In the genomic region with DNA sequence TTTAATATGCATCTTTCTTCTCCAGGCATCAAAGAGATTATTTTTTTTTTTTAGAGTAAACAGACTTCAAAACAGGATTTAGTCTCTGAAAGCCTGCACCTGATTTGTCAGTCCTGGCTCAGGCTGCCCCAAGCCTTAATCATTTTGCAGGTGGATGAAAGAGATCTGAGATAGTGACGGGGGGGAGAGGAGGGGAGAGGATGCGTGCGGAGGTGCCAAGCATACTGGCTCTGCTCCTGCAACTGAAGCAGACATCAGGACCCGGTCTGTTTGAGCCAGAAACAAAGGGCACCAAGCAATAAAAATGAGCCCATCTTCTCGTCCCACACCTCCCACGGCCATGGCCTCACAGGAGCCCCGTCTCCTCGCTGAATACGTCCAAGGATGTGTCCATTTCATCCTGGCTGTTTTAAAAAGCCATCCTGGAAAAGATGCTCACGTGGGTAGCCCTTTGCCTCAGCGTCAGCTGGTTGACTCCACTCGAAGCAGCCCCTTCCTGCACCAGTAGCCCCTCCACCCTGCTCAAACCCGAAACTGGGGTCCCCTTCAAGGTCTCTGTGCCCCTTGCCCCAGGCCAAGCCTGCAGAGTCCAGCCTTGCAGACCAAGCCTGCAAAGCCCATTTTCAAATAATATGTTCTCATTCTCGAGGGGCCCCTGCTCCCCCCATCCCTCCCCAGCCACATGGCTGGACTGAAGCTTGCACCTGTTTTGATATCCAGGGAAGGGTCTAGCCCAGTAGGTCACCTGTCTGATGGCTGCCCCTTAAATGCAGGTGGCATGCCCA, we compare ENCODE assay signal across 25 cellular contexts.
A peak's percentile ranks its signal among the peaks of the same experiment; 100 is the strongest.
DNase-seq lines count a peak whose midpoint lies in the region; ATAC-seq and TF ChIP-seq lines count a peak whose summit lies in the region.
"Had no signal": no experiment of that assay in that cellular context is flagged by ENCODE, and none has a peak within 500 bp of the region (broad histone marks: within the 10 kb centered on the region; RNA-seq: fewer than 3 reads in every experiment).

No MANE protein-coding gene starts in this region.

- no peak overlapping the region for H3K4me3 ChIP-seq in CD4-positive, alpha-beta memory T cell (ENCODE audit: low read length in 2 of 2)
- H3K4me3 ChIP-seq in mammary epithelial cell (replicated peaks in 1 of 3; ENCODE audit: insufficient read depth in 1 of 3, low read depth in 2 of 3, low read length in 3 of 3): no peak overlapping the region
- H3K4me3 ChIP-seq: coronary artery, psoas muscle, SJSA1, tibial artery had no signal

- CTCF ChIA-PET in CD4-positive, alpha-beta memory T cell (lab: Charles Lee; ENCODE audit: partially characterized antibody): no interaction called here
- CTCF ChIA-PET in mammary epithelial cell (lab: Charles Lee; ENCODE audit: low non-redundant PET): no interaction called here

- peak overlapping the region in 6 of 7 donors; percentile 42 to 89 (median 72) for H3K27ac Mint-ChIP-seq in CD4-positive, alpha-beta memory T cell
- peak overlapping the region; percentile 79 for H3K27ac Mint-ChIP-seq in T-helper 17 cell
- peak overlapping the region in 9 of 10 donors; percentile 22 to 91 (median 75) for H3K27ac Mint-ChIP-seq in naive thymus-derived CD8-positive, alpha-beta T cell
- no peak overlapping the region for H3K27ac Mint-ChIP-seq in stimulated activated effector memory CD8-positive, alpha-beta T cell treated with anti-CD3 and anti-CD28 coated beads, Interleukin-12 subunit alpha, Interleukin-12 subunit beta, amount 100 ng/mL, for 72 hours
- H3K27ac Mint-ChIP-seq: activated naive CD8-positive, alpha-beta T cell treated with anti-CD3 and anti-CD28 coated beads for 36 hours; activated T-helper 1 cell treated with anti-CD3 and anti-CD28 coated beads, Interleukin-12 subunit alpha, Interleukin-12 subunit beta, Interleukin-2, Interleukin-4 antibody, amounts not matched to agents 30 ng/mL and 10 ng/mL and 1 ng/mL, durations not matched to agents 14 hours and 24 hours and 36 hours had no signal

- peak overlapping the region in 5 of 8 donors; percentile 17 to 76 (median 68) for H3K4me3 Mint-ChIP-seq in CD4-positive, alpha-beta memory T cell
- peak overlapping the region; percentile 56 for H3K4me3 Mint-ChIP-seq in T-helper 17 cell
- H3K4me3 Mint-ChIP-seq in naive thymus-derived CD8-positive, alpha-beta T cell: peak overlapping the region in 9 of 10 donors; percentile 52 to 81 (median 69)
- H3K4me3 Mint-ChIP-seq in stimulated activated effector memory CD8-positive, alpha-beta T cell treated with anti-CD3 and anti-CD28 coated beads, Interleukin-12 subunit alpha, Interleukin-12 subunit beta, amount 100 ng/mL, for 72 hours: no peak overlapping the region
- H3K4me3 Mint-ChIP-seq: activated CD4-positive, alpha-beta T cell treated with anti-CD3 and anti-CD28 coated beads, Interleukin-2, amount 10 ng/mL, durations not matched to agents 24 days and 14 days; activated naive CD8-positive, alpha-beta T cell treated with anti-CD3 and anti-CD28 coated beads for 36 hours; activated T-helper 1 cell treated with anti-CD3 and anti-CD28 coated beads, Interleukin-12 subunit alpha, Interleukin-12 subunit beta, Interleukin-2, Interleukin-4 antibody, amounts not matched to agents 30 ng/mL and 10 ng/mL and 1 ng/mL, durations not matched to agents 14 hours and 24 hours and 36 hours had no signal

- peaks cover 0 to 8% (median 2%) of the 10 kb centered on the region in 8 donors for H3K9me3 Mint-ChIP-seq in CD4-positive, alpha-beta memory T cell
- H3K9me3 Mint-ChIP-seq in naive thymus-derived CD8-positive, alpha-beta T cell: peaks cover 0 to 5% (median 0%) of the 10 kb centered on the region in 9 donors
- H3K9me3 Mint-ChIP-seq in stimulated activated effector memory CD8-positive, alpha-beta T cell treated with anti-CD3 and anti-CD28 coated beads, Interleukin-12 subunit alpha, Interleukin-12 subunit beta, amount 100 ng/mL, for 72 hours: peaks cover 9% of the 10 kb centered on the region

- H3K4me2 ChIP-seq in mammary epithelial cell (ENCODE audit: insufficient read depth, low read depth, low read length): no peak overlapping the region

- in situ Hi-C loops in mammary epithelial cell (cut with MboI; ENCODE audit: low sequenced_read_pairs in 2 of 2): no loop called here

- H3K4me1 Mint-ChIP-seq in CD4-positive, alpha-beta memory T cell: peaks cover 50 to 93% (median 70%) of the 10 kb centered on the region in 4 donors
- peaks cover 41% of the 10 kb centered on the region for H3K4me1 Mint-ChIP-seq in T-helper 17 cell
- peaks cover 43 to 92% (median 88%) of the 10 kb centered on the region in 4 donors for H3K4me1 Mint-ChIP-seq in naive thymus-derived CD8-positive, alpha-beta T cell
- peaks cover 38% of the 10 kb centered on the region for H3K4me1 Mint-ChIP-seq in stimulated activated effector memory CD8-positive, alpha-beta T cell treated with anti-CD3 and anti-CD28 coated beads, Interleukin-12 subunit alpha, Interleukin-12 subunit beta, amount 100 ng/mL, for 72 hours

- dilution Hi-C loops in mammary epithelial cell (cut with HindIII; ENCODE audit: low sequenced_read_pairs): no loop called here

- no peak for TF ChIP-seq CTCF in mammary epithelial cell (conservative IDR thresholded peaks at IDR 0.05 in 1 of 2, IDR thresholded peaks at IDR 0.05 in 1 of 2; ENCODE audit: extremely low read depth in 1 of 2, insufficient read depth in 1 of 2, low read depth in 1 of 2, low read length in 2 of 2)

- DNase-seq in NCI-H1092 treated with DMSO at 0.1 percent for 48 hours (lab: John Stamatoyannopoulos, UW) (peak; percentile 8), NCI-H1092 (lab: John Stamatoyannopoulos, UW) (no peak), T-helper 17 cell (no peak), mammary epithelial cell (no peak), midbrain (lab: John Stamatoyannopoulos, UW) (no peak)
- peak in 4 of 5 donors; percentile 29 to 62 (median 34) for DNase-seq in CD4-positive, alpha-beta memory T cell
- peak in 4 of 10 donors; percentile 17 to 52 (median 33) for DNase-seq in naive thymus-derived CD8-positive, alpha-beta T cell
- no peak for DNase-seq in stimulated activated effector memory CD8-positive, alpha-beta T cell treated with anti-CD3 and anti-CD28 coated beads, Interleukin-12 subunit alpha, Interleukin-12 subunit beta, amount 100 ng/mL, for 72 hours (ENCODE audit: low spot score in 2 of 2)
- DNase-seq: activated CD4-positive, alpha-beta T cell treated with anti-CD3 and anti-CD28 coated beads, Interleukin-2, amount 10 ng/mL, durations not matched to agents 24 days and 14 days; activated naive CD8-positive, alpha-beta T cell treated with anti-CD3 and anti-CD28 coated beads for 36 hours; AML-193; DMS79 treated with DMSO at 0.1 percent for 48 hours; HCEC 1CT; KBM-7; NCI-H345; NCI-H774; stimulated activated CD4-positive, alpha-beta T cell treated with anti-CD3 and anti-CD28 coated beads, Interleukin-2, amount 100 ng/mL, for 24 hours; stimulated activated naive CD8-positive, alpha-beta T cell treated with anti-CD3 and anti-CD28 coated beads, Interleukin-15, Interleukin-2, amounts not matched to agents 100 U/mL and 50 U/mL, for 24 hours; tibial artery had no signal

- POLR2A ChIA-PET in CD4-positive, alpha-beta memory T cell (lab: Charles Lee; ENCODE audit: partially characterized antibody): interaction anchor here (0.7 to 6.0 kb wide), 7 partner anchors 7 to 84 kb away, joined by 3 to 30 read pairs (median 4); a partner anchor contains a TSS
- POLR2A ChIA-PET in naive thymus-derived CD8-positive, alpha-beta T cell (lab: Charles Lee): interaction anchor here (1.5 to 5.6 kb wide), 2 partner anchors 10 to 84 kb away, joined by 5 to 26 read pairs; a partner anchor contains a TSS

- H2AFZ ChIP-seq in mammary epithelial cell (ENCODE audit: low read depth, low read length): no peak overlapping the region

- peaks cover 83% of the 10 kb centered on the region for H3K4me1 ChIP-seq in CD4-positive, alpha-beta memory T cell (ENCODE audit: insufficient read depth, low read length)
- H3K4me1 ChIP-seq in mammary epithelial cell (ENCODE audit: insufficient read depth, low read length): no peaks in the 10 kb centered on the region
- H3K4me1 ChIP-seq: psoas muscle had no signal

- BruUV-seq in mammary epithelial cell (replicated peaks; lab: Mats Ljungman, UMichigan): no TSS peak

- no peaks in the 10 kb centered on the region for H3K27me3 Mint-ChIP-seq in CD4-positive, alpha-beta memory T cell
- no peaks in the 10 kb centered on the region for H3K27me3 Mint-ChIP-seq in T-helper 17 cell
- H3K27me3 Mint-ChIP-seq in naive thymus-derived CD8-positive, alpha-beta T cell: no peaks in the 10 kb centered on the region
- H3K27me3 Mint-ChIP-seq: activated naive CD8-positive, alpha-beta T cell treated with anti-CD3 and anti-CD28 coated beads for 36 hours had no signal

- WGBS in mammary epithelial cell (ENCODE audit: low coverage, missing lambda C conversion rate): 10% methylated on average over 11 of the region's 14 CpGs

- no peaks in the 10 kb centered on the region for H3K27me3 ChIP-seq in CD4-positive, alpha-beta memory T cell (ENCODE audit: insufficient read depth, low read length)
- peaks cover 8% of the 10 kb centered on the region for H3K27me3 ChIP-seq in mammary epithelial cell (ENCODE audit: insufficient read depth, low read length)
- H3K27me3 ChIP-seq: tibial artery had no signal

- no peak overlapping the region for H3K9ac ChIP-seq in mammary epithelial cell (ENCODE audit: insufficient read depth, low read length)

- no peak for ATAC-seq in T-helper 17 cell
- peak; percentile 33 for ATAC-seq in naive thymus-derived CD8-positive, alpha-beta T cell
- no peak for ATAC-seq in stimulated activated effector memory CD8-positive, alpha-beta T cell treated with anti-CD3 and anti-CD28 coated beads, Interleukin-12 subunit alpha, Interleukin-12 subunit beta, amount 100 ng/mL, for 72 hours
- ATAC-seq: Panc1; psoas muscle; stimulated activated naive CD8-positive, alpha-beta T cell treated with anti-CD3 and anti-CD28 coated beads, Interleukin-15, Interleukin-2, amounts not matched to agents 100 U/mL and 50 U/mL, for 24 hours had no signal

- H3K36me3 ChIP-seq in CD4-positive, alpha-beta memory T cell (ENCODE audit: insufficient read depth, low read length): no peaks in the 10 kb centered on the region
- H3K36me3 ChIP-seq in mammary epithelial cell (ENCODE audit: insufficient read depth, low read length): no peaks in the 10 kb centered on the region
- H3K36me3 ChIP-seq: SJSA1, tibial artery had no signal

- H3K9me3 ChIP-seq in CD4-positive, alpha-beta memory T cell (ENCODE audit: control insufficient read depth in 1 of 2, low read length in 2 of 2): no peaks in the 10 kb centered on the region
- H3K9me3 ChIP-seq in T-helper 17 cell (ENCODE audit: control insufficient read depth, low read length, poor library complexity, severe bottlenecking) (no peaks in the 10 kb centered on the region), mammary epithelial cell (replicated peaks; ENCODE audit: insufficient read depth, low read length) (peaks cover 4% of the 10 kb centered on the region)
- H3K9me3 ChIP-seq: psoas muscle had no signal

- intact Hi-C loops in CD4-positive, alpha-beta memory T cell (cut with micrococcal nuclease): no loop called here
- intact Hi-C loops in mammary epithelial cell (cut with micrococcal nuclease): no loop called here

- no peaks in the 10 kb centered on the region for H3K36me3 Mint-ChIP-seq in CD4-positive, alpha-beta memory T cell
- no peaks in the 10 kb centered on the region for H3K36me3 Mint-ChIP-seq in T-helper 17 cell (ENCODE audit: low read depth)
- no peaks in the 10 kb centered on the region for H3K36me3 Mint-ChIP-seq in naive thymus-derived CD8-positive, alpha-beta T cell
- peaks cover 5% of the 10 kb centered on the region for H3K36me3 Mint-ChIP-seq in stimulated activated effector memory CD8-positive, alpha-beta T cell treated with anti-CD3 and anti-CD28 coated beads, Interleukin-12 subunit alpha, Interleukin-12 subunit beta, amount 100 ng/mL, for 72 hours

- no peak overlapping the region for H3K27ac ChIP-seq in CD4-positive, alpha-beta memory T cell (ENCODE audit: low read depth, low read length)
- H3K27ac ChIP-seq in mammary epithelial cell (ENCODE audit: insufficient read depth, low read depth, low read length): no peak overlapping the region
- H3K27ac ChIP-seq: 22Rv1, coronary artery, psoas muscle, SJSA1, tibial artery had no signal

- H4K20me1 ChIP-seq in mammary epithelial cell (ENCODE audit: insufficient read depth, low read length): no peaks in the 10 kb centered on the region

- H3K79me2 ChIP-seq in mammary epithelial cell (ENCODE audit: insufficient read depth, low read length): no peaks in the 10 kb centered on the region

Comparison
In these comparisons a context has a peak if more than half of its experiments do, and no peak if none do; other contexts are left out.
1. DNase-seq: peak in NCI-H1092 treated with DMSO at 0.1 percent for 48 hours (single experiment) and CD4-positive, alpha-beta memory T cell (4 of 5); none in NCI-H1092 (single experiment), T-helper 17 cell (0 of 3), mammary epithelial cell (single experiment), midbrain (single experiment) and stimulated activated effector memory CD8-positive, alpha-beta T cell treated with anti-CD3 and anti-CD28 coated beads, Interleukin-12 subunit alpha, Interleukin-12 subunit beta, amount 100 ng/mL, for 72 hours (0 of 2).
2. ATAC-seq: peak in naive thymus-derived CD8-positive, alpha-beta T cell (2 of 2); none in T-helper 17 cell (single experiment) and stimulated activated effector memory CD8-positive, alpha-beta T cell treated with anti-CD3 and anti-CD28 coated beads, Interleukin-12 subunit alpha, Interleukin-12 subunit beta, amount 100 ng/mL, for 72 hours (single experiment).